ENCODE assay signal across 1 cellular context in the genomic region with DNA sequence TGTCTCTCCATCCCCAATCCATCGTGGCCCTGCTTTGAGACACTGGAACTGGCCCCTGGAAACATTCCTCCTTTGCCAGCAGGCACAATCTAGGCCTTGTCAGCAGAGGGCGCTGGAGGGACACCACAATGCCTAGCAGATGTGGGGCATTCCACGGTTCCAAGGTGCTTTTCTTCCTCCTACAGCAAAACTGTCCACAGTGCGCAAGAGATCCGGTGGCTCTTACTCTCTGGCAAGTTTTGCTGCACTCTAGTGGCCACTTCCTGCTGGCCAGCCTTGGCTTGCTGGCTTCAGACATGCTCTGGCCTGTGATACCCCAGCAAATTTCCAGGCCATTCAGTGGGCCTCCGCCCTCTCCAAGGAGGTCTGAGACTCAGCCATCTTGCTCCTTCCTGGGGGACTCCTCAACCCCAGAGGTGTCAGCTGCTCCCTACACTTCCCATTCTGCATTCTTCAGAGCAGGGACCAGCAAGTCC.
TF ChIP-seq lines count a peak whose summit lies in the region.

No MANE protein-coding gene starts in this region.

TF ChIP-seq in HepG2, 621 proteins besides CTCF, POLR2A, EP300 and RAD21 (continued from another document and continues in another):
- TF ChIP-seq, protein P1, sequence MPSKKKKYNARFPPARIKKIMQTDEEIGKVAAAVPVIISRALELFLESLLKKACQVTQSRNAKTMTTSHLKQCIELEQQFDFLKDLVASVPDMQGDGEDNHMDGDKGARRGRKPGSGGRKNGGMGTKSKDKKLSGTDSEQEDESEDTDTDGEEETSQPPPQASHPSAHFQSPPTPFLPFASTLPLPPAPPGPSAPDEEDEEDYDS (CRISPR knock-in tag; IDR thresholded peaks at IDR 0.05) = peak; percentile 57; the same call in 1 of the 2 replicates
- no peak for TF ChIP-seq ZNF780A (CRISPR knock-in tag; IDR thresholded peaks at IDR 0.05)
- TF ChIP-seq, protein P2, sequence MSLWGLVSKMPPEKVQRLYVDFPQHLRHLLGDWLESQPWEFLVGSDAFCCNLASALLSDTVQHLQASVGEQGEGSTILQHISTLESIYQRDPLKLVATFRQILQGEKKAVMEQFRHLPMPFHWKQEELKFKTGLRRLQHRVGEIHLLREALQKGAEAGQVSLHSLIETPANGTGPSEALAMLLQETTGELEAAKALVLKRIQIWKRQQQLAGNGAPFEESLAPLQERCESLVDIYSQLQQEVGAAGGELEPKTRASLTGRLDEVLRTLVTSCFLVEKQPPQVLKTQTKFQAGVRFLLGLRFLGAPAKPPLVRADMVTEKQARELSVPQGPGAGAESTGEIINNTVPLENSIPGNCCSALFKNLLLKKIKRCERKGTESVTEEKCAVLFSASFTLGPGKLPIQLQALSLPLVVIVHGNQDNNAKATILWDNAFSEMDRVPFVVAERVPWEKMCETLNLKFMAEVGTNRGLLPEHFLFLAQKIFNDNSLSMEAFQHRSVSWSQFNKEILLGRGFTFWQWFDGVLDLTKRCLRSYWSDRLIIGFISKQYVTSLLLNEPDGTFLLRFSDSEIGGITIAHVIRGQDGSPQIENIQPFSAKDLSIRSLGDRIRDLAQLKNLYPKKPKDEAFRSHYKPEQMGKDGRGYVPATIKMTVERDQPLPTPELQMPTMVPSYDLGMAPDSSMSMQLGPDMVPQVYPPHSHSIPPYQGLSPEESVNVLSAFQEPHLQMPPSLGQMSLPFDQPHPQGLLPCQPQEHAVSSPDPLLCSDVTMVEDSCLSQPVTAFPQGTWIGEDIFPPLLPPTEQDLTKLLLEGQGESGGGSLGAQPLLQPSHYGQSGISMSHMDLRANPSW (CRISPR knock-in tag; IDR thresholded peaks at IDR 0.05; ENCODE audit: borderline replicate concordance) = no peak
- TF ChIP-seq SP1 (IDR thresholded peaks at IDR 0.05) = no peak
- 0 out of 2 replicates have a peak, but pooled peaks have one; percentile 13 for TF ChIP-seq SP1 (CRISPR knock-in tag; IDR thresholded peaks at IDR 0.05)
- TF ChIP-seq, protein P3, sequence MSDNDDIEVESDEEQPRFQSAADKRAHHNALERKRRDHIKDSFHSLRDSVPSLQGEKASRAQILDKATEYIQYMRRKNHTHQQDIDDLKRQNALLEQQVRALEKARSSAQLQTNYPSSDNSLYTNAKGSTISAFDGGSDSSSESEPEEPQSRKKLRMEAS (IDR thresholded peaks at IDR 0.05) = peak; percentile 14; the same call in 1 of the 2 replicates
- no peak for TF ChIP-seq ZFP82 (CRISPR knock-in tag; IDR thresholded peaks at IDR 0.05; ENCODE audit: borderline replicate concordance)
- no peak; the same call in 1 of the 2 replicates for TF ChIP-seq KLF6 (CRISPR knock-in tag; IDR thresholded peaks at IDR 0.05)
- TF ChIP-seq PAX8 (CRISPR knock-in tag; IDR thresholded peaks at IDR 0.05; ENCODE audit: borderline replicate concordance) = no peak
- TF ChIP-seq GTF2F1 (IDR thresholded peaks at IDR 0.05; ENCODE audit: low read length) = no peak
- TF ChIP-seq ELF1 (CRISPR knock-in tag; IDR thresholded peaks at IDR 0.05) = peak; percentile 64; the same call in 1 of the 2 replicates
- TF ChIP-seq BORCS8-MEF2B (CRISPR knock-in tag; IDR thresholded peaks at IDR 0.05) = 0 out of 2 replicates have a peak, but pooled peaks have one; percentile 28
- TF ChIP-seq, protein P4, sequence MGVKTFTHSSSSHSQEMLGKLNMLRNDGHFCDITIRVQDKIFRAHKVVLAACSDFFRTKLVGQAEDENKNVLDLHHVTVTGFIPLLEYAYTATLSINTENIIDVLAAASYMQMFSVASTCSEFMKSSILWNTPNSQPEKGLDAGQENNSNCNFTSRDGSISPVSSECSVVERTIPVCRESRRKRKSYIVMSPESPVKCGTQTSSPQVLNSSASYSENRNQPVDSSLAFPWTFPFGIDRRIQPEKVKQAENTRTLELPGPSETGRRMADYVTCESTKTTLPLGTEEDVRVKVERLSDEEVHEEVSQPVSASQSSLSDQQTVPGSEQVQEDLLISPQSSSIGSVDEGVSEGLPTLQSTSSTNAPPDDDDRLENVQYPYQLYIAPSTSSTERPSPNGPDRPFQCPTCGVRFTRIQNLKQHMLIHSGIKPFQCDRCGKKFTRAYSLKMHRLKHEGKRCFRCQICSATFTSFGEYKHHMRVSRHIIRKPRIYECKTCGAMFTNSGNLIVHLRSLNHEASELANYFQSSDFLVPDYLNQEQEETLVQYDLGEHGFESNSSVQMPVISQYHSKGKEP (CRISPR knock-in tag; IDR thresholded peaks at IDR 0.05) = no peak
- TF ChIP-seq ELF4 (CRISPR knock-in tag; IDR thresholded peaks at IDR 0.05; ENCODE audit: borderline replicate concordance) = no peak
- peak; percentile 63; the same call in 1 of the 2 replicates for TF ChIP-seq SSRP1 (CRISPR knock-in tag; IDR thresholded peaks at IDR 0.05)
- TF ChIP-seq NFE2L2 (IDR thresholded peaks at IDR 0.05; ENCODE audit: low read length) = 0 out of 2 replicates have a peak, but pooled peaks have one; percentile 14
- TF ChIP-seq, protein P5, sequence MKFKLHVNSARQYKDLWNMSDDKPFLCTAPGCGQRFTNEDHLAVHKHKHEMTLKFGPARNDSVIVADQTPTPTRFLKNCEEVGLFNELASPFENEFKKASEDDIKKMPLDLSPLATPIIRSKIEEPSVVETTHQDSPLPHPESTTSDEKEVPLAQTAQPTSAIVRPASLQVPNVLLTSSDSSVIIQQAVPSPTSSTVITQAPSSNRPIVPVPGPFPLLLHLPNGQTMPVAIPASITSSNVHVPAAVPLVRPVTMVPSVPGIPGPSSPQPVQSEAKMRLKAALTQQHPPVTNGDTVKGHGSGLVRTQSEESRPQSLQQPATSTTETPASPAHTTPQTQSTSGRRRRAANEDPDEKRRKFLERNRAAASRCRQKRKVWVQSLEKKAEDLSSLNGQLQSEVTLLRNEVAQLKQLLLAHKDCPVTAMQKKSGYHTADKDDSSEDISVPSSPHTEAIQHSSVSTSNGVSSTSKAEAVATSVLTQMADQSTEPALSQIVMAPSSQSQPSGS (CRISPR knock-in tag; IDR thresholded peaks at IDR 0.05) = no peak
- TF ChIP-seq TOPORS (CRISPR knock-in tag; IDR thresholded peaks at IDR 0.05) = no peak
- TF ChIP-seq STAG1 (CRISPR knock-in tag; IDR thresholded peaks at IDR 0.05) = peak; percentile 97
- TF ChIP-seq TSC22D2 (CRISPR knock-in tag; IDR thresholded peaks at IDR 0.05; ENCODE audit: borderline replicate concordance) = 0 out of 2 replicates have a peak, but pooled peaks have one; percentile 32
- TF ChIP-seq IRX3 (CRISPR knock-in tag; IDR thresholded peaks at IDR 0.05; ENCODE audit: borderline replicate concordance, low read depth) = no peak
- TF ChIP-seq ZNF841 (CRISPR knock-in tag; IDR thresholded peaks at IDR 0.05; ENCODE audit: borderline replicate concordance) = no peak
- TF ChIP-seq, protein P6, sequence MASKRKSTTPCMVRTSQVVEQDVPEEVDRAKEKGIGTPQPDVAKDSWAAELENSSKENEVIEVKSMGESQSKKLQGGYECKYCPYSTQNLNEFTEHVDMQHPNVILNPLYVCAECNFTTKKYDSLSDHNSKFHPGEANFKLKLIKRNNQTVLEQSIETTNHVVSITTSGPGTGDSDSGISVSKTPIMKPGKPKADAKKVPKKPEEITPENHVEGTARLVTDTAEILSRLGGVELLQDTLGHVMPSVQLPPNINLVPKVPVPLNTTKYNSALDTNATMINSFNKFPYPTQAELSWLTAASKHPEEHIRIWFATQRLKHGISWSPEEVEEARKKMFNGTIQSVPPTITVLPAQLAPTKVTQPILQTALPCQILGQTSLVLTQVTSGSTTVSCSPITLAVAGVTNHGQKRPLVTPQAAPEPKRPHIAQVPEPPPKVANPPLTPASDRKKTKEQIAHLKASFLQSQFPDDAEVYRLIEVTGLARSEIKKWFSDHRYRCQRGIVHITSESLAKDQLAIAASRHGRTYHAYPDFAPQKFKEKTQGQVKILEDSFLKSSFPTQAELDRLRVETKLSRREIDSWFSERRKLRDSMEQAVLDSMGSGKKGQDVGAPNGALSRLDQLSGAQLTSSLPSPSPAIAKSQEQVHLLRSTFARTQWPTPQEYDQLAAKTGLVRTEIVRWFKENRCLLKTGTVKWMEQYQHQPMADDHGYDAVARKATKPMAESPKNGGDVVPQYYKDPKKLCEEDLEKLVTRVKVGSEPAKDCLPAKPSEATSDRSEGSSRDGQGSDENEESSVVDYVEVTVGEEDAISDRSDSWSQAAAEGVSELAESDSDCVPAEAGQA (IDR thresholded peaks at IDR 0.05; ENCODE audit: low read depth) = no peak
- TF ChIP-seq, protein P6 (CRISPR knock-in tag; IDR thresholded peaks at IDR 0.05; ENCODE audit: borderline replicate concordance) = no peak
- TF ChIP-seq, protein P7, sequence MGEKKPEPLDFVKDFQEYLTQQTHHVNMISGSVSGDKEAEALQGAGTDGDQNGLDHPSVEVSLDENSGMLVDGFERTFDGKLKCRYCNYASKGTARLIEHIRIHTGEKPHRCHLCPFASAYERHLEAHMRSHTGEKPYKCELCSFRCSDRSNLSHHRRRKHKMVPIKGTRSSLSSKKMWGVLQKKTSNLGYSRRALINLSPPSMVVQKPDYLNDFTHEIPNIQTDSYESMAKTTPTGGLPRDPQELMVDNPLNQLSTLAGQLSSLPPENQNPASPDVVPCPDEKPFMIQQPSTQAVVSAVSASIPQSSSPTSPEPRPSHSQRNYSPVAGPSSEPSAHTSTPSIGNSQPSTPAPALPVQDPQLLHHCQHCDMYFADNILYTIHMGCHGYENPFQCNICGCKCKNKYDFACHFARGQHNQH (CRISPR knock-in tag; IDR thresholded peaks at IDR 0.05) = peak; percentile 73
- TF ChIP-seq, protein P8, sequence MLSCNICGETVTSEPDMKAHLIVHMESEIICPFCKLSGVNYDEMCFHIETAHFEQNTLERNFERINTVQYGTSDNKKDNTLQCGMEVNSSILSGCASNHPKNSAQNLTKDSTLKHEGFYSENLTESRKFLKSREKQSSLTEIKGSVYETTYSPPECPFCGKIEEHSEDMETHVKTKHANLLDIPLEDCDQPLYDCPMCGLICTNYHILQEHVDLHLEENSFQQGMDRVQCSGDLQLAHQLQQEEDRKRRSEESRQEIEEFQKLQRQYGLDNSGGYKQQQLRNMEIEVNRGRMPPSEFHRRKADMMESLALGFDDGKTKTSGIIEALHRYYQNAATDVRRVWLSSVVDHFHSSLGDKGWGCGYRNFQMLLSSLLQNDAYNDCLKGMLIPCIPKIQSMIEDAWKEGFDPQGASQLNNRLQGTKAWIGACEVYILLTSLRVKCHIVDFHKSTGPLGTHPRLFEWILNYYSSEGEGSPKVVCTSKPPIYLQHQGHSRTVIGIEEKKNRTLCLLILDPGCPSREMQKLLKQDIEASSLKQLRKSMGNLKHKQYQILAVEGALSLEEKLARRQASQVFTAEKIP (CRISPR knock-in tag; IDR thresholded peaks at IDR 0.05; ENCODE audit: borderline replicate concordance) = no peak
- TF ChIP-seq, protein P9, sequence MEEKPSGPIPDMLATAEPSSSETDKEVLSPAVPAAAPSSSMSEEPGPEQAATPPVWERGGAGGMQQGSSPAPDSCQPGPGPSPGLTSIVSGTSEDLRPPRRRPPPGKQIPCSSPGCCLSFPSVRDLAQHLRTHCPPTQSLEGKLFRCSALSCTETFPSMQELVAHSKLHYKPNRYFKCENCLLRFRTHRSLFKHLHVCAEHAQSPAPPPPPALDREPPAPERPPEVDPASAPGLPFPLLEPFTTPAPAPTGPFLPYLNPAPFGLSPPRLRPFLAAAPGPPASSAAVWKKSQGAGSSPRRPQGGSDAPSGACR (CRISPR knock-in tag; IDR thresholded peaks at IDR 0.05) = no peak
- TF ChIP-seq, protein P10, sequence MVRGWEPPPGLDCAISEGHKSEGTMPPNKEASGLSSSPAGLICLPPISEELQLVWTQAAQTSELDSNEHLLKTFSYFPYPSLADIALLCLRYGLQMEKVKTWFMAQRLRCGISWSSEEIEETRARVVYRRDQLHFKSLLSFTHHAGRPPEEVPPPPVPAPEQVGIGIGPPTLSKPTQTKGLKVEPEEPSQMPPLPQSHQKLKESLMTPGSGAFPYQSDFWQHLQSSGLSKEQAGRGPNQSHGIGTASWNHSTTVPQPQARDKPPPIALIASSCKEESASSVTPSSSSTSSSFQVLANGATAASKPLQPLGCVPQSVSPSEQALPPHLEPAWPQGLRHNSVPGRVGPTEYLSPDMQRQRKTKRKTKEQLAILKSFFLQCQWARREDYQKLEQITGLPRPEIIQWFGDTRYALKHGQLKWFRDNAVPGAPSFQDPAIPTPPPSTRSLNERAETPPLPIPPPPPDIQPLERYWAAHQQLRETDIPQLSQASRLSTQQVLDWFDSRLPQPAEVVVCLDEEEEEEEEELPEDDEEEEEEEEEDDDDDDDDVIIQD (CRISPR knock-in tag; IDR thresholded peaks at IDR 0.05; ENCODE audit: low read depth) = peak; percentile 58; the same call in 1 of the 2 replicates
- TF ChIP-seq, protein P11, sequence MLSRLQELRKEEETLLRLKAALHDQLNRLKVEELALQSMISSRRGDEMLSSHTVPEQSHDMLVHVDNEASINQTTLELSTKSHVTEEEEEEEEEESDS (CRISPR knock-in tag; IDR thresholded peaks at IDR 0.05; ENCODE audit: borderline replicate concordance) = no peak
- TF ChIP-seq, protein P12, sequence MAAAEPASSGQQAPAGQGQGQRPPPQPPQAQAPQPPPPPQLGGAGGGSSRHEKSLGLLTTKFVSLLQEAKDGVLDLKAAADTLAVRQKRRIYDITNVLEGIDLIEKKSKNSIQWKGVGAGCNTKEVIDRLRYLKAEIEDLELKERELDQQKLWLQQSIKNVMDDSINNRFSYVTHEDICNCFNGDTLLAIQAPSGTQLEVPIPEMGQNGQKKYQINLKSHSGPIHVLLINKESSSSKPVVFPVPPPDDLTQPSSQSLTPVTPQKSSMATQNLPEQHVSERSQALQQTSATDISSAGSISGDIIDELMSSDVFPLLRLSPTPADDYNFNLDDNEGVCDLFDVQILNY (CRISPR knock-in tag; conservative IDR thresholded peaks at IDR 0.05) = no peak
- TF ChIP-seq, protein P13, sequence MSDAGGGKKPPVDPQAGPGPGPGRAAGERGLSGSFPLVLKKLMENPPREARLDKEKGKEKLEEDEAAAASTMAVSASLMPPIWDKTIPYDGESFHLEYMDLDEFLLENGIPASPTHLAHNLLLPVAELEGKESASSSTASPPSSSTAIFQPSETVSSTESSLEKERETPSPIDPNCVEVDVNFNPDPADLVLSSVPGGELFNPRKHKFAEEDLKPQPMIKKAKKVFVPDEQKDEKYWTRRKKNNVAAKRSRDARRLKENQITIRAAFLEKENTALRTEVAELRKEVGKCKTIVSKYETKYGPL (CRISPR knock-in tag; IDR thresholded peaks at IDR 0.05) = no peak
- no peak for TF ChIP-seq DNMT3B (CRISPR knock-in tag; conservative IDR thresholded peaks at IDR 0.05)
- TF ChIP-seq NBN (conservative IDR thresholded peaks at IDR 0.05) = no peak
- TF ChIP-seq RXRB (CRISPR knock-in tag; IDR thresholded peaks at IDR 0.05; ENCODE audit: borderline replicate concordance) = peak; percentile 64; the same call in 1 of the 2 replicates
- TF ChIP-seq KMT2B (CRISPR knock-in tag; IDR thresholded peaks at IDR 0.05) = peak; percentile 49; the same call in 1 of the 2 replicates
- TF ChIP-seq ZSCAN31 (CRISPR knock-in tag; IDR thresholded peaks at IDR 0.05; ENCODE audit: low read depth) = 0 out of 2 replicates have a peak, but pooled peaks have one; percentile 58
